In genomic region chr12:51049525-51049924, GRCh38 we compare ENCODE assay signal across 11 cellular contexts. TPM values are rescaled to one million over a fixed set of nuclear protein-coding genes. Genes with fewer than 3 reads are reported as not detected.
A peak's percentile ranks its signal among the peaks of the same experiment; 100 is the strongest.
DNase-seq lines count a peak whose midpoint lies in the region; ATAC-seq and TF ChIP-seq lines count a peak whose summit lies in the region.
"Had no signal": no experiment of that assay in that cellular context is flagged by ENCODE, and none has a peak within 500 bp of the region (broad histone marks: within the 10 kb centered on the region; RNA-seq: fewer than 3 reads in every experiment).

No MANE protein-coding gene starts in this region.

- DNase-seq in activated naive CD8-positive, alpha-beta T cell treated with anti-CD3 and anti-CD28 coated beads, Interleukin-2, amount 50 U/mL, for 24 hours = no peak
- DNase-seq in memory B cell (ENCODE audit: low spot score in 2 of 2) (no peak), iPS-NIHi11 (ENCODE audit: low spot score) (no peak), HCEC 1CT (no peak), DMS79 (lab: John Stamatoyannopoulos, UW) (no peak), posterior vena cava (ENCODE audit: low spot score) (no peak)
- DNase-seq: DMS79 treated with DMSO at 0.1 percent for 48 hours, hypothalamus had no signal

- H3K4me1 ChIP-seq in ACC112 (ENCODE audit: control insufficient read depth, insufficient read depth, low read length, unreplicated experiment) (peaks cover 10% of the 10 kb centered on the region), HEK293 (ENCODE audit: control insufficient read depth, insufficient read depth, low read length) (0 out of 2 replicates have a peak, but pooled peaks cover 3% of the 10 kb centered on the region)

- H3K4me3 ChIP-seq in ACC112 (ENCODE audit: low read depth, low read length) (peak overlapping the region; percentile 93), HEK293 (ENCODE audit: low read depth, low read length) (peak overlapping the region; percentile 80; the same call in 1 of the 2 replicates)

- H3K79me2 ChIP-seq in ACC112 (ENCODE audit: control insufficient read depth, insufficient read depth, low read length, unreplicated experiment) = peaks cover 18% of the 10 kb centered on the region

- H3K27me3 ChIP-seq in ACC112 (ENCODE audit: insufficient read depth, low read length) = no peaks in the 10 kb centered on the region

- intact Hi-C loops in posterior vena cava (cut with DNase I) = no loop called here

- peaks cover 2% of the 10 kb centered on the region for H3K27me3 Mint-ChIP-seq in activated naive CD8-positive, alpha-beta T cell treated with anti-CD3 and anti-CD28 coated beads, Interleukin-2, amount 50 U/mL, for 24 hours
- H3K27me3 Mint-ChIP-seq in memory B cell = no peaks in the 10 kb centered on the region

- H2AFZ ChIP-seq in ACC112 (ENCODE audit: low read length, unreplicated experiment) = no peak overlapping the region

- no peaks in the 10 kb centered on the region for H3K9me3 Mint-ChIP-seq in activated naive CD8-positive, alpha-beta T cell treated with anti-CD3 and anti-CD28 coated beads, Interleukin-2, amount 50 U/mL, for 24 hours
- no peaks in the 10 kb centered on the region for H3K9me3 Mint-ChIP-seq in memory B cell

- H3K9me3 ChIP-seq in HEK293 (ENCODE audit: control insufficient read depth, insufficient read depth, low read depth, low read length) = no peaks in the 10 kb centered on the region

- H3K36me3 ChIP-seq in ACC112 (ENCODE audit: insufficient read depth, low read length) (peaks cover 13% of the 10 kb centered on the region), HEK293 (ENCODE audit: control insufficient read depth in 2 of 2, insufficient read depth in 1 of 2, low read length in 2 of 2) (peaks cover 16 to 26% of the 10 kb centered on the region in 2 experiments; a peak in 2 of 3 replicates)

- H3K36me3 Mint-ChIP-seq in activated naive CD8-positive, alpha-beta T cell treated with anti-CD3 and anti-CD28 coated beads, Interleukin-2, amount 50 U/mL, for 24 hours (ENCODE audit: low read depth) = peaks cover 40% of the 10 kb centered on the region
- peaks cover 8% of the 10 kb centered on the region for H3K36me3 Mint-ChIP-seq in memory B cell

- H3K4me1 Mint-ChIP-seq in activated naive CD8-positive, alpha-beta T cell treated with anti-CD3 and anti-CD28 coated beads, Interleukin-2, amount 50 U/mL, for 24 hours = peaks cover 37% of the 10 kb centered on the region
- peaks cover 20% of the 10 kb centered on the region for H3K4me1 Mint-ChIP-seq in memory B cell

- H3K27ac Mint-ChIP-seq in activated naive CD8-positive, alpha-beta T cell treated with anti-CD3 and anti-CD28 coated beads, Interleukin-2, amount 50 U/mL, for 24 hours = peak overlapping the region; percentile 98
- H3K27ac Mint-ChIP-seq in memory B cell = peak overlapping the region; percentile 96

- peak overlapping the region; percentile 100 for H3K4me3 Mint-ChIP-seq in activated naive CD8-positive, alpha-beta T cell treated with anti-CD3 and anti-CD28 coated beads, Interleukin-2, amount 50 U/mL, for 24 hours
- H3K4me3 Mint-ChIP-seq in memory B cell = peak overlapping the region; percentile 89

- POLR2A ChIA-PET in HEK293 (lab: Yijun Ruan, JAX) = interaction anchor here (0.7 to 1.5 kb wide), 3 partner anchors 34 to 270 kb away, joined by 3 to 10 read pairs (median 3); partner anchors contain the start of genes CSRNP2 and DAZAP2

- CTCF ChIA-PET in HEK293 (lab: Yijun Ruan, JAX) = no interaction called here

- H3K27ac ChIP-seq in ACC112 (ENCODE audit: low read depth, low read length) (no peak overlapping the region), HEK293 (ENCODE audit: extremely low read depth, low read depth, low read length) (no peak overlapping the region)
- H3K27ac ChIP-seq: RWPE1 had no signal

- no peak for ATAC-seq in activated naive CD8-positive, alpha-beta T cell treated with anti-CD3 and anti-CD28 coated beads, Interleukin-2, amount 50 U/mL, for 24 hours
- no peak for ATAC-seq in memory B cell (ENCODE audit: low read depth)

- TF ChIP-seq CTCF in HEK293 (tag by site-specific recombination; IDR thresholded peaks at IDR 0.05) = no peak

TF ChIP-seq in HEK293, 187 proteins besides CTCF, POLR2A, EP300 and RAD21:
- TF ChIP-seq ZNF335 (tag by site-specific recombination; conservative IDR thresholded peaks at IDR 0.05) = peak; percentile 77
- TF ChIP-seq ZNF404 (tag by site-specific recombination; IDR thresholded peaks at IDR 0.05) = no peak

RNA-seq across cellular contexts. Expression of gene LETMD1, which starts 1.4 kb away (rescaled TPM):
- 10 to 100 TPM; 21.3 to 32.1 TPM for total RNA-seq in posterior vena cava

RNA-seq across cellular contexts. Expression of gene SLC11A2, which starts 23.3 kb away (rescaled TPM):
- 10 to 100 TPM; 55.1 to 58.7 TPM for total RNA-seq in posterior vena cava

RNA-seq across cellular contexts. Expression of gene CSRNP2, which starts 33.9 kb away (rescaled TPM):
- 10 to 100 TPM; 23.6 to 29.4 TPM for total RNA-seq in posterior vena cava
